1 cellular context compared by ENCODE assay signal in genomic region chr1:24643362-24644346, GRCh38.
TF ChIP-seq lines count a peak whose summit lies in the region.

No MANE protein-coding gene starts in this region.

TF ChIP-seq in HepG2, 621 proteins besides CTCF, POLR2A, EP300 and RAD21 (continued from another document and continues in another):
- TF ChIP-seq IRF1 (CRISPR knock-in tag; IDR thresholded peaks at IDR 0.05; ENCODE audit: low read depth): no peak
- no peak for TF ChIP-seq HBP1 (CRISPR knock-in tag; IDR thresholded peaks at IDR 0.05; ENCODE audit: low read depth)
- TF ChIP-seq ZIK1 (CRISPR knock-in tag; IDR thresholded peaks at IDR 0.05; ENCODE audit: borderline replicate concordance, low read depth): no peak; the same call in 1 of the 2 replicates
- no peak for TF ChIP-seq ZNF260 (CRISPR knock-in tag; IDR thresholded peaks at IDR 0.05; ENCODE audit: borderline replicate concordance, low read depth)
- no peak for TF ChIP-seq NR2C2 (CRISPR knock-in tag; IDR thresholded peaks at IDR 0.05; ENCODE audit: borderline replicate concordance)
- TF ChIP-seq ZNF18 (CRISPR knock-in tag; IDR thresholded peaks at IDR 0.05; ENCODE audit: insufficient replicate concordance): no peak
- TF ChIP-seq, protein P1, sequence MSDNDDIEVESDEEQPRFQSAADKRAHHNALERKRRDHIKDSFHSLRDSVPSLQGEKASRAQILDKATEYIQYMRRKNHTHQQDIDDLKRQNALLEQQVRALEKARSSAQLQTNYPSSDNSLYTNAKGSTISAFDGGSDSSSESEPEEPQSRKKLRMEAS (IDR thresholded peaks at IDR 0.05): 0 out of 2 replicates have a peak, but pooled peaks have one; percentile 13
- no peak for TF ChIP-seq RAD51 (IDR thresholded peaks at IDR 0.05; ENCODE audit: borderline replicate concordance)
- TF ChIP-seq, protein P2, sequence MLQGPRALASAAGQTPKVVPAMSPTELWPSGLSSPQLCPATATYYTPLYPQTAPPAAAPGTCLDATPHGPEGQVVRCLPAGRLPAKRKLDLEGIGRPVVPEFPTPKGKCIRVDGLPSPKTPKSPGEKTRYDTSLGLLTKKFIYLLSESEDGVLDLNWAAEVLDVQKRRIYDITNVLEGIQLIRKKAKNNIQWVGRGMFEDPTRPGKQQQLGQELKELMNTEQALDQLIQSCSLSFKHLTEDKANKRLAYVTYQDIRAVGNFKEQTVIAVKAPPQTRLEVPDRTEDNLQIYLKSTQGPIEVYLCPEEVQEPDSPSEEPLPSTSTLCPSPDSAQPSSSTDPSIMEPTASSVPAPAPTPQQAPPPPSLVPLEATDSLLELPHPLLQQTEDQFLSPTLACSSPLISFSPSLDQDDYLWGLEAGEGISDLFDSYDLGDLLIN (CRISPR knock-in tag; IDR thresholded peaks at IDR 0.05; ENCODE audit: borderline replicate concordance): no peak
- TF ChIP-seq, protein P3, sequence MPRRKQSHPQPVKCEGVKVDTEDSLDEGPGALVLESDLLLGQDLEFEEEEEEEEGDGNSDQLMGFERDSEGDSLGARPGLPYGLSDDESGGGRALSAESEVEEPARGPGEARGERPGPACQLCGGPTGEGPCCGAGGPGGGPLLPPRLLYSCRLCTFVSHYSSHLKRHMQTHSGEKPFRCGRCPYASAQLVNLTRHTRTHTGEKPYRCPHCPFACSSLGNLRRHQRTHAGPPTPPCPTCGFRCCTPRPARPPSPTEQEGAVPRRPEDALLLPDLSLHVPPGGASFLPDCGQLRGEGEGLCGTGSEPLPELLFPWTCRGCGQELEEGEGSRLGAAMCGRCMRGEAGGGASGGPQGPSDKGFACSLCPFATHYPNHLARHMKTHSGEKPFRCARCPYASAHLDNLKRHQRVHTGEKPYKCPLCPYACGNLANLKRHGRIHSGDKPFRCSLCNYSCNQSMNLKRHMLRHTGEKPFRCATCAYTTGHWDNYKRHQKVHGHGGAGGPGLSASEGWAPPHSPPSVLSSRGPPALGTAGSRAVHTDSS (CRISPR knock-in tag; conservative IDR thresholded peaks at IDR 0.05): no peak
- no peak for TF ChIP-seq TEAD2 (CRISPR knock-in tag; IDR thresholded peaks at IDR 0.05)
- peak; percentile 62; the same call in 1 of the 2 replicates for TF ChIP-seq KDM2A (CRISPR knock-in tag; IDR thresholded peaks at IDR 0.05; ENCODE audit: borderline replicate concordance, low read depth)
- no peak for TF ChIP-seq ZKSCAN8 (CRISPR knock-in tag; IDR thresholded peaks at IDR 0.05; ENCODE audit: borderline replicate concordance)
- TF ChIP-seq SOX5 (CRISPR knock-in tag; IDR thresholded peaks at IDR 0.05; ENCODE audit: borderline replicate concordance): no peak
- no peak for TF ChIP-seq MAFF (IDR thresholded peaks at IDR 0.05; ENCODE audit: low read depth, low read length)
- TF ChIP-seq ZNF225 (CRISPR knock-in tag; IDR thresholded peaks at IDR 0.05): no peak
- 0 out of 2 replicates have a peak, but pooled peaks have one; percentile 27 for TF ChIP-seq KAT7 (CRISPR knock-in tag; IDR thresholded peaks at IDR 0.05; ENCODE audit: borderline replicate concordance)
- TF ChIP-seq MXD3 (CRISPR knock-in tag; IDR thresholded peaks at IDR 0.05): peak; percentile 17; the same call in 1 of the 2 replicates
- TF ChIP-seq ZNF772 (CRISPR knock-in tag; IDR thresholded peaks at IDR 0.05): 0 out of 2 replicates have a peak, but pooled peaks have one; percentile 26
- TF ChIP-seq ZBTB7B (CRISPR knock-in tag; IDR thresholded peaks at IDR 0.05): 0 out of 2 replicates have a peak, but pooled peaks have one; percentile 11
- TF ChIP-seq ATF4 (CRISPR knock-in tag; IDR thresholded peaks at IDR 0.05): no peak
- no peak for TF ChIP-seq TCF7L2 (IDR thresholded peaks at IDR 0.05; ENCODE audit: low read depth, low read length)
- no peak for TF ChIP-seq ZFAT (CRISPR knock-in tag; conservative IDR thresholded peaks at IDR 0.05)
- TF ChIP-seq ZNF383 (CRISPR knock-in tag; IDR thresholded peaks at IDR 0.05; ENCODE audit: borderline replicate concordance): no peak
- TF ChIP-seq SP4 (CRISPR knock-in tag; IDR thresholded peaks at IDR 0.05): peak; percentile 1; the same call in 1 of the 2 replicates
- no peak for TF ChIP-seq ZSCAN22 (CRISPR knock-in tag; IDR thresholded peaks at IDR 0.05)
- no peak for TF ChIP-seq EZH2 (conservative IDR thresholded peaks at IDR 0.05; ENCODE audit: low read depth, low read length)
- no peak for TF ChIP-seq THAP11 (CRISPR knock-in tag; IDR thresholded peaks at IDR 0.05)
- TF ChIP-seq SATB2 (CRISPR knock-in tag; IDR thresholded peaks at IDR 0.05): no peak
- no peak for TF ChIP-seq YEATS2 (CRISPR knock-in tag; IDR thresholded peaks at IDR 0.05; ENCODE audit: borderline replicate concordance)
- no peak; the same call in none of the 2 replicates for TF ChIP-seq ATF7-NPFF (CRISPR knock-in tag; IDR thresholded peaks at IDR 0.05; ENCODE audit: low read depth)
- no peak for TF ChIP-seq THYN1 (CRISPR knock-in tag; IDR thresholded peaks at IDR 0.05; ENCODE audit: borderline replicate concordance, low read depth)
- no peak for TF ChIP-seq ZNF280B (CRISPR knock-in tag; IDR thresholded peaks at IDR 0.05; ENCODE audit: borderline replicate concordance)
- no peak for TF ChIP-seq RFX5 (IDR thresholded peaks at IDR 0.05; ENCODE audit: low read depth, low read length)
- TF ChIP-seq MEF2D (CRISPR knock-in tag; IDR thresholded peaks at IDR 0.05): no peak
- TF ChIP-seq ATF7 (IDR thresholded peaks at IDR 0.05): no peak
- TF ChIP-seq ATF7 (CRISPR knock-in tag; IDR thresholded peaks at IDR 0.05): no peak
- peak; percentile 86 for TF ChIP-seq ASH2L (IDR thresholded peaks at IDR 0.05; ENCODE audit: insufficient read length, low read depth, low read length)
- no peak for TF ChIP-seq ZNF34 (CRISPR knock-in tag; IDR thresholded peaks at IDR 0.05; ENCODE audit: borderline replicate concordance)
- TF ChIP-seq WIZ (CRISPR knock-in tag; IDR thresholded peaks at IDR 0.05): no peak
- TF ChIP-seq, protein P4, sequence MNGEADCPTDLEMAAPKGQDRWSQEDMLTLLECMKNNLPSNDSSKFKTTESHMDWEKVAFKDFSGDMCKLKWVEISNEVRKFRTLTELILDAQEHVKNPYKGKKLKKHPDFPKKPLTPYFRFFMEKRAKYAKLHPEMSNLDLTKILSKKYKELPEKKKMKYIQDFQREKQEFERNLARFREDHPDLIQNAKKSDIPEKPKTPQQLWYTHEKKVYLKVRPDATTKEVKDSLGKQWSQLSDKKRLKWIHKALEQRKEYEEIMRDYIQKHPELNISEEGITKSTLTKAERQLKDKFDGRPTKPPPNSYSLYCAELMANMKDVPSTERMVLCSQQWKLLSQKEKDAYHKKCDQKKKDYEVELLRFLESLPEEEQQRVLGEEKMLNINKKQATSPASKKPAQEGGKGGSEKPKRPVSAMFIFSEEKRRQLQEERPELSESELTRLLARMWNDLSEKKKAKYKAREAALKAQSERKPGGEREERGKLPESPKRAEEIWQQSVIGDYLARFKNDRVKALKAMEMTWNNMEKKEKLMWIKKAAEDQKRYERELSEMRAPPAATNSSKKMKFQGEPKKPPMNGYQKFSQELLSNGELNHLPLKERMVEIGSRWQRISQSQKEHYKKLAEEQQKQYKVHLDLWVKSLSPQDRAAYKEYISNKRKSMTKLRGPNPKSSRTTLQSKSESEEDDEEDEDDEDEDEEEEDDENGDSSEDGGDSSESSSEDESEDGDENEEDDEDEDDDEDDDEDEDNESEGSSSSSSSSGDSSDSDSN (CRISPR knock-in tag; IDR thresholded peaks at IDR 0.05): peak; percentile 19; the same call in 1 of the 2 replicates
- TF ChIP-seq HOXA7 (CRISPR knock-in tag; IDR thresholded peaks at IDR 0.05): no peak
- TF ChIP-seq MBNL3 (CRISPR knock-in tag; conservative IDR thresholded peaks at IDR 0.05): no peak
- TF ChIP-seq CBX2 (IDR thresholded peaks at IDR 0.05; ENCODE audit: low read depth, low read length): no peak
- TF ChIP-seq CBX2 (CRISPR knock-in tag; IDR thresholded peaks at IDR 0.05; ENCODE audit: low read depth): no peak
- no peak for TF ChIP-seq MAFG (CRISPR knock-in tag; IDR thresholded peaks at IDR 0.05)
- TF ChIP-seq TSC22D2 (CRISPR knock-in tag; IDR thresholded peaks at IDR 0.05; ENCODE audit: borderline replicate concordance): 0 out of 2 replicates have a peak, but pooled peaks have one; percentile 19
- no peak for TF ChIP-seq ZBTB37 (CRISPR knock-in tag; IDR thresholded peaks at IDR 0.05)
- no peak for TF ChIP-seq ZNF782 (CRISPR knock-in tag; IDR thresholded peaks at IDR 0.05; ENCODE audit: borderline replicate concordance)
- no peak for TF ChIP-seq MBD4 (IDR thresholded peaks at IDR 0.05; ENCODE audit: borderline replicate concordance, low read length)
- TF ChIP-seq PHF21A (CRISPR knock-in tag; IDR thresholded peaks at IDR 0.05): no peak
- TF ChIP-seq HNRNPL (IDR thresholded peaks at IDR 0.05; ENCODE audit: low read depth, low read length): no peak
- TF ChIP-seq CEBPB (IDR thresholded peaks at IDR 0.05; ENCODE audit: borderline replicate concordance, low read depth, low read length): no peak
- 0 out of 2 replicates have a peak, but pooled peaks have one; percentile 5 for TF ChIP-seq ATF2 (CRISPR knock-in tag; IDR thresholded peaks at IDR 0.05)
- TF ChIP-seq KDM4B (CRISPR knock-in tag; IDR thresholded peaks at IDR 0.05): 0 out of 2 replicates have a peak, but pooled peaks have one; percentile 11
